In genomic region chr2:234309431-234309830, GRCh38 we compare ENCODE assay signal across 15 cellular contexts.
A peak's percentile ranks its signal among the peaks of the same experiment; 100 is the strongest.
DNase-seq lines count a peak whose midpoint lies in the region; ATAC-seq, FAIRE-seq and TF ChIP-seq lines count a peak whose summit lies in the region.
"Had no signal": no experiment of that assay in that cellular context is flagged by ENCODE, and none has a peak within 500 bp of the region (broad histone marks: within the 10 kb centered on the region; RNA-seq: fewer than 3 reads in every experiment).

No MANE protein-coding gene starts in this region.

- H3K36me3 Mint-ChIP-seq in activated T-helper 1 cell treated with anti-CD3 and anti-CD28 coated beads, Interleukin-12 subunit alpha, Interleukin-12 subunit beta, Interleukin-2, Interleukin-4 antibody, amounts not matched to agents 30 ng/mL and 10 ng/mL and 1 ng/mL, durations not matched to agents 14 hours and 24 hours and 36 hours (ENCODE audit: low read depth), result peaks cover 16% of the 10 kb centered on the region
- peaks cover 0 to 22% (median 0%) of the 10 kb centered on the region in 5 donors for H3K36me3 Mint-ChIP-seq in naive thymus-derived CD4-positive, alpha-beta T cell
- H3K36me3 Mint-ChIP-seq: WTC11 had no signal

- H3K4me1 ChIP-seq in DOHH2 (ENCODE audit: control insufficient read depth, low read length), result peaks cover 17% of the 10 kb centered on the region
- H3K4me1 ChIP-seq in naive thymus-derived CD4-positive, alpha-beta T cell (ENCODE audit: control insufficient read depth in 2 of 2, insufficient read depth in 2 of 2, low read length in 2 of 2), result peaks cover 6 to 21% of the 10 kb centered on the region in 2 donors
- no peaks in the 10 kb centered on the region for H3K4me1 ChIP-seq in hepatocyte (ENCODE audit: insufficient read depth)
- H3K4me1 ChIP-seq: uterus had no signal

- H3K27ac ChIP-seq in AG04450 (ENCODE audit: low read depth, low read length) (peak overlapping the region; percentile 57), DOHH2 (ENCODE audit: low read depth, low read length) (no peak overlapping the region), hepatocyte (no peak overlapping the region)
- H3K27ac ChIP-seq in naive thymus-derived CD4-positive, alpha-beta T cell (ENCODE audit: low read depth, low read length), result peak overlapping the region; percentile 65
- H3K27ac ChIP-seq: uterus had no signal

- peak overlapping the region; percentile 40 for H3K4me2 ChIP-seq in DOHH2 (ENCODE audit: low read length)
- H3K4me2 ChIP-seq in hepatocyte, result no peak overlapping the region

- H3K9me2 ChIP-seq in DOHH2 (replicated peaks; ENCODE audit: control insufficient read depth, low read length) (no peaks in the 10 kb centered on the region), hepatocyte (replicated peaks; ENCODE audit: insufficient read depth) (no peaks in the 10 kb centered on the region)

- H4K20me1 ChIP-seq in DOHH2 (ENCODE audit: control insufficient read depth, insufficient read depth, low read depth, low read length) (no peaks in the 10 kb centered on the region), hepatocyte (ENCODE audit: insufficient read depth, poor library complexity, severe bottlenecking) (no peaks in the 10 kb centered on the region)

- H3K79me2 ChIP-seq in DOHH2 (ENCODE audit: control insufficient read depth, low read length) (no peaks in the 10 kb centered on the region), hepatocyte (no peaks in the 10 kb centered on the region)

- no peaks in the 10 kb centered on the region for H3F3A ChIP-seq in DOHH2 (ENCODE audit: control insufficient read depth, insufficient read depth)

- no peak overlapping the region for H2AFZ ChIP-seq in hepatocyte

- no peaks in the 10 kb centered on the region for H3K36me3 ChIP-seq in DOHH2 (ENCODE audit: control insufficient read depth, low read length)
- no peaks in the 10 kb centered on the region for H3K36me3 ChIP-seq in naive thymus-derived CD4-positive, alpha-beta T cell (ENCODE audit: control insufficient read depth in 2 of 3, insufficient read depth in 3 of 3, low read length in 3 of 3)
- H3K36me3 ChIP-seq in hepatocyte (replicated peaks; ENCODE audit: insufficient read depth, low read depth), result no peaks in the 10 kb centered on the region
- H3K36me3 ChIP-seq: uterus had no signal

- no peak for DNase-seq in AG04450 (ENCODE audit: low read depth, low spot score)
- DNase-seq in activated T-helper 1 cell treated with anti-CD3 and anti-CD28 coated beads, Interleukin-12 subunit alpha, Interleukin-12 subunit beta, Interleukin-2, Interleukin-4 antibody, amounts not matched to agents 30 ng/mL and 10 ng/mL and 1 ng/mL, durations not matched to agents 14 hours and 24 hours and 36 hours (ENCODE audit: low spot score), result no peak
- no peak for DNase-seq in naive thymus-derived CD4-positive, alpha-beta T cell
- no peak for DNase-seq in hepatocyte (ENCODE audit: low spot score)
- DNase-seq in D721Med (ENCODE audit: insufficient read length, low spot score), result no peak
- no peak for DNase-seq in NK-92 (lab: John Stamatoyannopoulos, UW; ENCODE audit: unreplicated experiment)
- no peak for DNase-seq in activated CD4-positive, CD25-positive, alpha-beta regulatory T cell treated with anti-CD3 and anti-CD28 coated beads, Interleukin-2, amount 50 U/mL, for 72 hours
- DNase-seq: islet precursor cell, NCI-H2081, NCI-H774, uterus had no signal

- H3K4me1 Mint-ChIP-seq in activated T-helper 1 cell treated with anti-CD3 and anti-CD28 coated beads, Interleukin-12 subunit alpha, Interleukin-12 subunit beta, Interleukin-2, Interleukin-4 antibody, amounts not matched to agents 30 ng/mL and 10 ng/mL and 1 ng/mL, durations not matched to agents 14 hours and 24 hours and 36 hours (ENCODE audit: low read depth), result peaks cover 73% of the 10 kb centered on the region
- H3K4me1 Mint-ChIP-seq in naive thymus-derived CD4-positive, alpha-beta T cell, result peaks cover 22 to 72% (median 46%) of the 10 kb centered on the region in 7 donors

- TF ChIP-seq CTCF in AG04450 (IDR thresholded peaks at IDR 0.05; ENCODE audit: low read depth, low read length), result no peak
- no peak for TF ChIP-seq CTCF in DOHH2 (IDR thresholded peaks at IDR 0.05; ENCODE audit: low read depth, low read length, poor library complexity, severe bottlenecking)
- TF ChIP-seq CTCF in hepatocyte (IDR thresholded peaks at IDR 0.05; ENCODE audit: poor library complexity), result no peak
- no peak for TF ChIP-seq CTCF in D721Med (IDR thresholded peaks at IDR 0.05; ENCODE audit: insufficient read depth, missing control alignments)

- no peak overlapping the region for H3K4me3 ChIP-seq in AG04450 (ENCODE audit: low read depth, low read length)
- H3K4me3 ChIP-seq in DOHH2 (ENCODE audit: low read length), result no peak overlapping the region
- H3K4me3 ChIP-seq in naive thymus-derived CD4-positive, alpha-beta T cell (ENCODE audit: low read length), result no peak overlapping the region
- no peak overlapping the region for H3K4me3 ChIP-seq in hepatocyte
- H3K4me3 ChIP-seq: uterus had no signal

- CTCF ChIA-PET in AG04450 (lab: Charles Lee), result no interaction called here
- CTCF ChIA-PET in naive thymus-derived CD4-positive, alpha-beta T cell (lab: Charles Lee), result interaction anchor here (0.9 kb wide), 1 partner anchor 174 kb away, joined by 4 read pairs; no protein-coding TSS in a partner anchor

- H3K27me3 Mint-ChIP-seq in activated T-helper 1 cell treated with anti-CD3 and anti-CD28 coated beads, Interleukin-12 subunit alpha, Interleukin-12 subunit beta, Interleukin-2, Interleukin-4 antibody, amounts not matched to agents 30 ng/mL and 10 ng/mL and 1 ng/mL, durations not matched to agents 14 hours and 24 hours and 36 hours (ENCODE audit: insufficient read depth), result no peaks in the 10 kb centered on the region
- H3K27me3 Mint-ChIP-seq in naive thymus-derived CD4-positive, alpha-beta T cell, result no peaks in the 10 kb centered on the region

- POLR2A ChIA-PET in AG04450 (lab: Yijun Ruan, JAX), result no interaction called here
- POLR2A ChIA-PET in naive thymus-derived CD4-positive, alpha-beta T cell (lab: Charles Lee), result interaction anchor here (0.8 to 1.8 kb wide), 10 partner anchors 10 to 186 kb away, joined by 3 to 9 read pairs (median 4); no protein-coding TSS in a partner anchor

- H3K9me3 Mint-ChIP-seq in activated T-helper 1 cell treated with anti-CD3 and anti-CD28 coated beads, Interleukin-12 subunit alpha, Interleukin-12 subunit beta, Interleukin-2, Interleukin-4 antibody, amounts not matched to agents 30 ng/mL and 10 ng/mL and 1 ng/mL, durations not matched to agents 14 hours and 24 hours and 36 hours, result peaks cover 14% of the 10 kb centered on the region
- peaks cover 0 to 11% (median 0%) of the 10 kb centered on the region in 11 donors for H3K9me3 Mint-ChIP-seq in naive thymus-derived CD4-positive, alpha-beta T cell

- ATAC-seq in naive thymus-derived CD4-positive, alpha-beta T cell, result no peak
- ATAC-seq: HCT116, WTC11 had no signal

- peak overlapping the region; percentile 68 for H3K4me3 Mint-ChIP-seq in activated T-helper 1 cell treated with anti-CD3 and anti-CD28 coated beads, Interleukin-12 subunit alpha, Interleukin-12 subunit beta, Interleukin-2, Interleukin-4 antibody, amounts not matched to agents 30 ng/mL and 10 ng/mL and 1 ng/mL, durations not matched to agents 14 hours and 24 hours and 36 hours
- peak overlapping the region in 9 of 10 donors; percentile 21 to 84 (median 69) for H3K4me3 Mint-ChIP-seq in naive thymus-derived CD4-positive, alpha-beta T cell
- H3K4me3 Mint-ChIP-seq: WTC11 had no signal

- H3K27me3 ChIP-seq in AG04450 (ENCODE audit: control insufficient read depth, insufficient read depth, low read length) (no peaks in the 10 kb centered on the region), DOHH2 (ENCODE audit: control insufficient read depth, low read length) (no peaks in the 10 kb centered on the region), hepatocyte (no peaks in the 10 kb centered on the region)
- no peaks in the 10 kb centered on the region for H3K27me3 ChIP-seq in naive thymus-derived CD4-positive, alpha-beta T cell (ENCODE audit: control insufficient read depth in 2 of 2, insufficient read depth in 2 of 2, low read length in 2 of 2)
- H3K27me3 ChIP-seq: uterus had no signal

- intact Hi-C loops in activated T-helper 1 cell treated with anti-CD3 and anti-CD28 coated beads, Interleukin-12 subunit alpha, Interleukin-12 subunit beta, Interleukin-2, Interleukin-4 antibody, amounts not matched to agents 30 ng/mL and 10 ng/mL and 1 ng/mL, durations not matched to agents 14 hours and 24 hours and 36 hours (cut with micrococcal nuclease), result loop anchor here (1.0 to 10.0 kb wide), 6 partner anchors 13 to 1065 kb away; no protein-coding TSS in a partner anchor
- intact Hi-C loops in naive thymus-derived CD4-positive, alpha-beta T cell (cut with micrococcal nuclease), result loop anchor here (1.0 to 5.0 kb wide), 7 partner anchors 9 to 117 kb away; no protein-coding TSS in a partner anchor

- H3K27ac Mint-ChIP-seq in activated T-helper 1 cell treated with anti-CD3 and anti-CD28 coated beads, Interleukin-12 subunit alpha, Interleukin-12 subunit beta, Interleukin-2, Interleukin-4 antibody, amounts not matched to agents 30 ng/mL and 10 ng/mL and 1 ng/mL, durations not matched to agents 14 hours and 24 hours and 36 hours, result peak overlapping the region; percentile 99
- H3K27ac Mint-ChIP-seq in naive thymus-derived CD4-positive, alpha-beta T cell, result peak overlapping the region; percentile 77 to 98 (median 93)
- H3K27ac Mint-ChIP-seq: WTC11 had no signal

- WGBS in hepatocyte (ENCODE audit: low lambda C conversion rate, missing lambda C conversion rate), result 93% methylated on average over 5 of the region's 5 CpGs

- FAIRE-seq in D721Med (lab: Jason Lieb, UNC), result no peak
- FAIRE-seq: endothelial cell of umbilical vein had no signal

- H3K9me3 ChIP-seq in AG04450 (ENCODE audit: control insufficient read depth, insufficient read depth, low read length) (peaks cover 2% of the 10 kb centered on the region; the same call in 1 of the 2 replicates), DOHH2 (ENCODE audit: control insufficient read depth, insufficient read depth, low read length) (no peaks in the 10 kb centered on the region), hepatocyte (ENCODE audit: low read depth) (no peaks in the 10 kb centered on the region)
- peaks cover 0 to 3% (median 0%) of the 10 kb centered on the region in 3 experiments for H3K9me3 ChIP-seq in naive thymus-derived CD4-positive, alpha-beta T cell (ENCODE audit: control insufficient read depth in 2 of 3, low read length in 3 of 3)
- H3K9me3 ChIP-seq: uterus had no signal

Comparison
In these comparisons a context has a peak if more than half of its experiments do, and no peak if none do; other contexts are left out.
1. H3K27ac ChIP-seq: peak in AG04450 (single experiment) and naive thymus-derived CD4-positive, alpha-beta T cell (single experiment); none in DOHH2 (single experiment) and hepatocyte (single experiment).